In genomic region chr19:37886571-37886970, GRCh38 we compare ENCODE assay signal across 38 cellular contexts. TPM values are rescaled to one million over a fixed set of nuclear protein-coding genes. Genes with fewer than 3 reads are reported as not detected.
"Had no signal": no experiment of that assay in that cellular context is flagged by ENCODE, and none has a peak within 500 bp of the region (broad histone marks: within the 10 kb centered on the region; RNA-seq: fewer than 3 reads in every experiment).

No MANE protein-coding gene starts in this region.

- DNase-seq: Karpas-422, Kasumi-1, MG63, MM.1S, NCI-H1048, NCI-H1092, NCI-H1092 treated with DMSO at 0.1 percent for 48 hours, NCI-H1105, NCI-H1105 treated with DMSO at 0.1 percent for 48 hours, NCI-H1417, NCI-H1417 treated with DMSO at 0.1 percent for 48 hours, NCI-H1436, NCI-H1436 treated with DMSO at 0.1 percent for 48 hours, NCI-H146, NCI-H1694, NCI-H1694 treated with DMSO at 0.1 percent for 48 hours, NCI-H187, NCI-H187 treated with DMSO at 0.1 percent for 48 hours, NCI-H1930, NCI-H2029, NCI-H2029 treated with DMSO at 0.1 percent for 48 hours, NCI-H2081, NCI-H2081 treated with DMSO at 0.1 percent for 48 hours, NCI-H2107, NCI-H2171, NCI-H2171 treated with DMSO at 0.1 percent for 48 hours, NCI-H2227 treated with DMSO at 0.1 percent for 48 hours, NCI-H226, NCI-H345, NCI-H446, NCI-H446 treated with DMSO at 0.1 percent for 48 hours, NCI-H510A, NCI-H510A treated with DMSO at 0.1 percent for 48 hours had no signal

- H3K36me3 ChIP-seq: MG63 had no signal

- H3K27ac ChIP-seq: KMS-11 had no signal

- H3K4me3 ChIP-seq: MG63 had no signal

RNA-seq across cellular contexts. Expression of gene WDR87, which starts 19.8 kb away (rescaled TPM):
- total RNA-seq: LHCN-M2, M059J, MCF 10A, NCI-H460 had no signal
